4 cellular contexts compared by ENCODE assay signal in the genomic region with DNA sequence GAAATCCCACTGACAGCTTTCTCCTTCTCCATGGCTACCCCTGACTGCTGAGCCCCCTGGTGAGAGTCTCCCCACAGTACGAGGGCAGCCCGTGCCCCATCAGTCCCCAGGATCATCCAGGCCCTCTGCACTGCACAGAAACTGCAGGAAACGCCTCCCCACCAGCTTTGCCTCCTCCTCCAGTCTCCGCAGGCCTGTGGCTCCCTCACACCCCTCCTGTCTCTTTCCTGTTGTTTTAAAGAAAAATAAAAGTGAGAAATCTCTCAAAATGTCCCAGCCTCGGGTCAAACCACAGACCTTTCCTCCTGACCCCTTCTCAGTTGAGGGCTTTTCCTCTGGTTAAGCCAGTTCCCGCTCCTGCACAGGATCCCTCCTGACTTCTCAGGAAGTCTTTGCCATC. TPM values are rescaled to one million over a fixed set of nuclear protein-coding genes. Genes with fewer than 3 reads are reported as not detected.
"Had no signal": no experiment of that assay in that cellular context is flagged by ENCODE, and none has a peak within 500 bp of the region (broad histone marks: within the 10 kb centered on the region; RNA-seq: fewer than 3 reads in every experiment).

No MANE protein-coding gene starts in this region.

RNA-seq across cellular contexts. Expression of a gene that starts 29.4 kb away (rescaled TPM):
- total RNA-seq: activated CD4-positive, alpha-beta T cell treated with anti-CD3 and anti-CD28 coated beads, Interleukin-2, amount 10 ng/mL, durations not matched to agents 24 days and 14 days; activated T-helper 2 cell treated with anti-CD3 and anti-CD28 coated beads, Interferon-gamma antibody, Interleukin-2, Interleukin-4, amounts not matched to agents 10 μg/mL and 5 μg/mL and 100 μg/mL, durations not matched to agents 14 hours and 24 hours and 36 hours; LHCN-M2; RPMI7951 had no signal
